In genomic region chr9:96457266-96457665, GRCh38 we compare ENCODE assay signal across 26 cellular contexts. TPM values are rescaled to one million over a fixed set of nuclear protein-coding genes. Genes with fewer than 3 reads are reported as not detected.
DNase-seq lines count a peak whose midpoint lies in the region; ATAC-seq and TF ChIP-seq lines count a peak whose summit lies in the region.
"Had no signal": no experiment of that assay in that cellular context is flagged by ENCODE, and none has a peak within 500 bp of the region (broad histone marks: within the 10 kb centered on the region; RNA-seq: fewer than 3 reads in every experiment).

No MANE protein-coding gene starts in this region.

- H3K36me3 ChIP-seq in mesenchymal stem cell (ENCODE audit: control insufficient read depth in 1 of 2, insufficient read depth in 2 of 2, low read depth in 1 of 2, low read length in 2 of 2), result peaks cover 0 to 25% of the 10 kb centered on the region in 2 experiments
- H3K36me3 ChIP-seq in lower lobe of right lung, result no peaks in the 10 kb centered on the region
- no peaks in the 10 kb centered on the region for H3K36me3 ChIP-seq in gastrocnemius medialis
- H3K36me3 ChIP-seq: BLaER1 treated with 17β-estradiol and CSF1 and Interleukin-3, amounts not matched to agents 10 nM and 100 nM had no signal

- H3K79me1 ChIP-seq in mesenchymal stem cell (replicated peaks; ENCODE audit: low read length, poor library complexity, severe bottlenecking), result peaks cover 10% of the 10 kb centered on the region

- no peak overlapping the region for H3K14ac ChIP-seq in mesenchymal stem cell (ENCODE audit: low read length in 2 of 2)

- H3K4me1 ChIP-seq in mesenchymal stem cell (ENCODE audit: control insufficient read depth, insufficient read depth, low read depth, low read length) (peaks cover 4% of the 10 kb centered on the region), lower lobe of right lung (no peaks in the 10 kb centered on the region), gastrocnemius medialis (peaks cover 0 to 4% of the 10 kb centered on the region in 2 donors)
- H3K4me1 ChIP-seq: BLaER1 treated with 17β-estradiol and CSF1 and Interleukin-3, amounts not matched to agents 10 nM and 100 nM had no signal

- H2BK120ac ChIP-seq in mesenchymal stem cell (ENCODE audit: low read depth, low read length), result no peak overlapping the region

- no peak for TF ChIP-seq POLR2A in gastrocnemius medialis (IDR thresholded peaks at IDR 0.05)

- DNase-seq in EH (ENCODE audit: low read depth) (peak; percentile 38), fibroblast of pulmonary artery (ENCODE audit: low read depth) (peak; percentile 24), mesenchymal stem cell (peak; percentile 26), lower lobe of right lung (no peak), RWPE1 (ENCODE audit: low spot score) (no peak), gastrocnemius medialis (no peak)
- DNase-seq: AML-193; CD4-positive, alpha-beta T cell; GF-D8; H7; KBM-7; MV-4-11; NCI-H1105; NCI-H1436 treated with DMSO at 0.1 percent for 48 hours; NCI-H187 treated with DMSO at 0.1 percent for 48 hours; NCI-H446 treated with DMSO at 0.1 percent for 48 hours; NCI-H526 treated with DMSO at 0.1 percent for 48 hours; PC-9; RPMI8226; SHP77; SW 1271 had no signal

- POLR2A ChIA-PET in RWPE1 (lab: Yijun Ruan, JAX; ENCODE audit: low non-redundant PET), result no interaction called here

- 97% methylated on average over 4 of the region's 4 CpGs for WGBS in mesenchymal stem cell

- ATAC-seq in lower lobe of right lung, result no peak
- no peak for ATAC-seq in GM21529 (IDR thresholded peaks at IDR 0.05; ENCODE audit: unreplicated experiment)
- no peak for ATAC-seq in gastrocnemius medialis
- ATAC-seq: A549, HepG2 had no signal

- CTCF ChIA-PET in RWPE1 (lab: Yijun Ruan, JAX), result interaction anchor here (0.9 kb wide), 1 partner anchor 15 kb away, joined by 5 read pairs; no protein-coding TSS in a partner anchor

- TF ChIP-seq RAD21 in Ishikawa (IDR thresholded peaks at IDR 0.05; ENCODE audit: low read depth), result no peak

- H3K9me3 ChIP-seq in mesenchymal stem cell (ENCODE audit: control insufficient read depth, low read length) (no peaks in the 10 kb centered on the region), lower lobe of right lung (no peaks in the 10 kb centered on the region), gastrocnemius medialis (no peaks in the 10 kb centered on the region)
- H3K9me3 ChIP-seq: A549; BLaER1 treated with 17β-estradiol and CSF1 and Interleukin-3, amounts not matched to agents 10 nM and 100 nM had no signal

- no peak overlapping the region for H2AK5ac ChIP-seq in mesenchymal stem cell (ENCODE audit: low read length, severe bottlenecking)

- H3K9ac ChIP-seq in mesenchymal stem cell (ENCODE audit: low read length), result no peak overlapping the region
- H3K9ac ChIP-seq: BLaER1 treated with 17β-estradiol and CSF1 and Interleukin-3, amounts not matched to agents 10 nM and 100 nM had no signal

- H2BK5ac ChIP-seq in mesenchymal stem cell (ENCODE audit: low read depth, low read length, poor library complexity, severe bottlenecking), result no peak overlapping the region

- H2AFZ ChIP-seq in mesenchymal stem cell (ENCODE audit: low read depth, low read length), result no peak overlapping the region
- H2AFZ ChIP-seq: PC-9 had no signal

- no peak overlapping the region for H3K4me3 ChIP-seq in fibroblast of pulmonary artery (replicated peaks; ENCODE audit: low read depth, low read length)
- H3K4me3 ChIP-seq in mesenchymal stem cell (ENCODE audit: insufficient read depth in 1 of 2, low read depth in 1 of 2, low read length in 2 of 2), result no peak overlapping the region
- no peak overlapping the region for H3K4me3 ChIP-seq in lower lobe of right lung
- no peak overlapping the region for H3K4me3 ChIP-seq in gastrocnemius medialis
- H3K4me3 ChIP-seq: A549; BLaER1 treated with 17β-estradiol and CSF1 and Interleukin-3, amounts not matched to agents 10 nM and 100 nM; PC-9 had no signal

- TF ChIP-seq EP300 in Ishikawa (IDR thresholded peaks at IDR 0.05; ENCODE audit: borderline replicate concordance), result no peak

- no peak overlapping the region for H3K18ac ChIP-seq in mesenchymal stem cell (ENCODE audit: low read depth in 1 of 2, low read length in 2 of 2)

- H3K4ac ChIP-seq in mesenchymal stem cell (ENCODE audit: low read depth in 1 of 2, low read length in 2 of 2), result no peak overlapping the region

- H3K27ac ChIP-seq in mesenchymal stem cell (ENCODE audit: low read length, poor library complexity, severe bottlenecking), result no peak overlapping the region
- no peak overlapping the region for H3K27ac ChIP-seq in lower lobe of right lung
- H3K27ac ChIP-seq in RWPE1, result no peak overlapping the region
- no peak overlapping the region for H3K27ac ChIP-seq in gastrocnemius medialis
- H3K27ac ChIP-seq: A549; BLaER1 treated with 17β-estradiol and CSF1 and Interleukin-3, amounts not matched to agents 10 nM and 100 nM; PC-9 had no signal

- no peak overlapping the region for H4K8ac ChIP-seq in mesenchymal stem cell (ENCODE audit: low read length)

- in situ Hi-C loops in gastrocnemius medialis (cut with MboI; ENCODE audit: low sequenced_read_pairs in 4 of 4), result loop anchor here in 1 of 4 donors (10.0 kb wide), 1 partner anchor 108 kb away; no protein-coding TSS in a partner anchor

- H3K4me2 ChIP-seq in mesenchymal stem cell (ENCODE audit: low read length, poor library complexity, severe bottlenecking), result no peak overlapping the region
- H3K4me2 ChIP-seq: A549; BLaER1 treated with 17β-estradiol and CSF1 and Interleukin-3, amounts not matched to agents 10 nM and 100 nM; PC-9 had no signal

- H2BK12ac ChIP-seq in mesenchymal stem cell (ENCODE audit: low read length in 2 of 2), result no peak overlapping the region

- no peak overlapping the region for H4K91ac ChIP-seq in mesenchymal stem cell (ENCODE audit: low read length)

- intact Hi-C loops in lower lobe of right lung (cut with DNase I) (no loop called here), gastrocnemius medialis (cut with DNase I; ENCODE audit: low total_unique reads) (no loop called here)

- H3K23ac ChIP-seq in mesenchymal stem cell (ENCODE audit: low read length in 2 of 2), result no peak overlapping the region

- TF ChIP-seq CTCF in fibroblast of pulmonary artery (IDR thresholded peaks at IDR 0.05; ENCODE audit: low read length, missing control alignments) (no peak), lower lobe of right lung (IDR thresholded peaks at IDR 0.05) (no peak), RWPE1 (conservative IDR thresholded peaks at IDR 0.05; ENCODE audit: low read depth) (no peak), gastrocnemius medialis (IDR thresholded peaks at IDR 0.05 in 4 of 5, conservative IDR thresholded peaks at IDR 0.05 in 1 of 5) (no peak)

- H2BK15ac ChIP-seq in mesenchymal stem cell (ENCODE audit: low read depth, poor library complexity, severe bottlenecking), result no peak overlapping the region

- H3K27me3 ChIP-seq in mesenchymal stem cell (ENCODE audit: control insufficient read depth in 1 of 2, insufficient read depth in 1 of 2, low read length in 2 of 2) (no peaks in the 10 kb centered on the region), lower lobe of right lung (ENCODE audit: low read depth) (no peaks in the 10 kb centered on the region), gastrocnemius medialis (no peaks in the 10 kb centered on the region)

TF ChIP-seq in Ishikawa, 13 proteins besides CTCF, POLR2A, EP300 and RAD21:
- TF ChIP-seq TEAD4 (IDR thresholded peaks at IDR 0.05), result no peak
- TF ChIP-seq NFIC (IDR thresholded peaks at IDR 0.05), result 0 out of 2 replicates have a peak, but pooled peaks have one; percentile 9
TF ChIP-seq in Ishikawa: peak in this region for 1.

RNA-seq across cellular contexts. Expression of gene HABP4, which starts 7.3 kb away (rescaled TPM):
- 19.7 TPM for polyA plus RNA-seq in mesenchymal stem cell (2013, experiment 1 of 2)
- 18.7 TPM for polyA plus RNA-seq in mesenchymal stem cell (2013, experiment 2 of 2)
- total RNA-seq in lower lobe of right lung (9.8 TPM), gastrocnemius medialis (10 to 100 TPM in 3 of 4 donors, 1 to 10 TPM in 1; 6.2 to 19.3 (median 12.3) TPM)

RNA-seq across cellular contexts. Expression of gene ZNF367, which starts 39.1 kb away (rescaled TPM):
- 0.66 TPM for polyA plus RNA-seq in mesenchymal stem cell (2013, experiment 1 of 2)
- polyA plus RNA-seq in mesenchymal stem cell (2013, experiment 2 of 2), result 0.62 TPM
- total RNA-seq in lower lobe of right lung, result 1.1 TPM
- 1 to 10 TPM in 3 of 4 donors, under 1 TPM in 1; 0.15 to 5.1 (median 1.7) TPM for total RNA-seq in gastrocnemius medialis

Comparison
In these comparisons a context has a peak if more than half of its experiments do, and no peak if none do; other contexts are left out.
1. DNase-seq: peak in EH (single experiment), fibroblast of pulmonary artery (single experiment) and mesenchymal stem cell (single experiment); none in lower lobe of right lung (single experiment), RWPE1 (single experiment) and gastrocnemius medialis (0 of 2).